In genomic region chr17:21089933-21090888, GRCh38 we compare ENCODE assay signal across 14 cellular contexts.
A peak's percentile ranks its signal among the peaks of the same experiment; 100 is the strongest.
DNase-seq lines count a peak whose midpoint lies in the region; ATAC-seq and TF ChIP-seq lines count a peak whose summit lies in the region.
"Had no signal": no experiment of that assay in that cellular context is flagged by ENCODE, and none has a peak within 500 bp of the region (broad histone marks: within the 10 kb centered on the region; RNA-seq: fewer than 3 reads in every experiment).

No MANE protein-coding gene starts in this region.

- no peak for TF ChIP-seq CTCF in HEK293 (tag by site-specific recombination; IDR thresholded peaks at IDR 0.05)

- H3K4me3 ChIP-seq in HEK293 (ENCODE audit: low read depth, low read length) = no peak overlapping the region
- H3K4me3 ChIP-seq: pancreas, suprapubic skin had no signal

- peak overlapping the region; percentile 9 for H3K27ac Mint-ChIP-seq in stimulated activated memory B cell treated with anti-CD40 and anti-IgM and Interleukin-4, amounts not matched to agents 10 μg/mL and 1 μg/mL and 100 μg/mL, for 72 hours

- peaks cover 20% of the 10 kb centered on the region for H3K4me1 Mint-ChIP-seq in stimulated activated memory B cell treated with anti-CD40 and anti-IgM and Interleukin-4, amounts not matched to agents 10 μg/mL and 1 μg/mL and 100 μg/mL, for 72 hours

- DNase-seq in DMS53 (lab: John Stamatoyannopoulos, UW) (peak; percentile 6), DMS53 treated with DMSO at 0.1 percent for 48 hours (lab: John Stamatoyannopoulos, UW; ENCODE audit: unreplicated experiment) (no peak), NCI-H526 (lab: John Stamatoyannopoulos, UW) (peak; percentile 14 to 22), NCI-H82 treated with DMSO at 0.1 percent for 48 hours (lab: John Stamatoyannopoulos, UW; ENCODE audit: unreplicated experiment) (no peak), NCI-H187 (lab: John Stamatoyannopoulos, UW) (no peak)
- no peak for DNase-seq in activated CD4-positive, CD25-positive, alpha-beta regulatory T cell (lab: John Stamatoyannopoulos, UW)
- DNase-seq: NCI-H1105, NCI-H2227 treated with DMSO at 0.1 percent for 48 hours, pancreas, SW 1271 had no signal

- no peaks in the 10 kb centered on the region for H3K36me3 ChIP-seq in HEK293 (ENCODE audit: control insufficient read depth in 2 of 2, insufficient read depth in 1 of 2, low read length in 2 of 2)
- H3K36me3 ChIP-seq: pancreas, suprapubic skin had no signal

- H3K27me3 Mint-ChIP-seq in stimulated activated memory B cell treated with anti-CD40 and anti-IgM and Interleukin-4, amounts not matched to agents 10 μg/mL and 1 μg/mL and 100 μg/mL, for 72 hours = no peaks in the 10 kb centered on the region

- peak overlapping the region; percentile 52 for H3K4me3 Mint-ChIP-seq in stimulated activated memory B cell treated with anti-CD40 and anti-IgM and Interleukin-4, amounts not matched to agents 10 μg/mL and 1 μg/mL and 100 μg/mL, for 72 hours

- H3K9me3 Mint-ChIP-seq in stimulated activated memory B cell treated with anti-CD40 and anti-IgM and Interleukin-4, amounts not matched to agents 10 μg/mL and 1 μg/mL and 100 μg/mL, for 72 hours = no peaks in the 10 kb centered on the region

- no peak for ATAC-seq in stimulated activated memory B cell treated with anti-CD40 and anti-IgM and Interleukin-4, amounts not matched to agents 10 μg/mL and 1 μg/mL and 100 μg/mL, for 72 hours
- ATAC-seq: pancreas had no signal

- H3K36me3 Mint-ChIP-seq in stimulated activated memory B cell treated with anti-CD40 and anti-IgM and Interleukin-4, amounts not matched to agents 10 μg/mL and 1 μg/mL and 100 μg/mL, for 72 hours = no peaks in the 10 kb centered on the region

- POLR2A ChIA-PET in HEK293 (lab: Yijun Ruan, JAX) = no interaction called here

- H3K27ac ChIP-seq in HEK293 (ENCODE audit: extremely low read depth, low read depth, low read length) = no peak overlapping the region
- H3K27ac ChIP-seq: 22Rv1, pancreas, suprapubic skin had no signal

- H3K9me3 ChIP-seq in HEK293 (ENCODE audit: control insufficient read depth, insufficient read depth, low read depth, low read length) = no peaks in the 10 kb centered on the region
- H3K9me3 ChIP-seq: pancreas, suprapubic skin had no signal

- CTCF ChIA-PET in HEK293 (lab: Yijun Ruan, JAX) = interaction anchor here (1.0 to 1.6 kb wide), 2 partner anchors 39 to 422 kb away, joined by 4 to 5 read pairs; no protein-coding TSS in a partner anchor

- 0 out of 2 replicates have a peak, but pooled peaks cover 2% of the 10 kb centered on the region for H3K4me1 ChIP-seq in HEK293 (ENCODE audit: control insufficient read depth, insufficient read depth, low read length)
- H3K4me1 ChIP-seq: pancreas, suprapubic skin had no signal

TF ChIP-seq in HEK293, 187 proteins besides CTCF, POLR2A, EP300 and RAD21:
- TF ChIP-seq KLF16 (tag by site-specific recombination; IDR thresholded peaks at IDR 0.05) (no peak), ZNF335 (tag by site-specific recombination; conservative IDR thresholded peaks at IDR 0.05) (0 out of 2 replicates have a peak, but pooled peaks have one; percentile 10)
TF ChIP-seq in HEK293: peak in this region for 1.

Comparison
In these comparisons a context has a peak if more than half of its experiments do, and no peak if none do; other contexts are left out.
1. DNase-seq: peak in DMS53 (single experiment) and NCI-H526 (2 of 2); none in DMS53 treated with DMSO at 0.1 percent for 48 hours (single experiment), activated CD4-positive, CD25-positive, alpha-beta regulatory T cell (0 of 4), NCI-H82 treated with DMSO at 0.1 percent for 48 hours (single experiment) and NCI-H187 (0 of 2).